ENCODE assay signal across 17 cellular contexts in the genomic region with DNA sequence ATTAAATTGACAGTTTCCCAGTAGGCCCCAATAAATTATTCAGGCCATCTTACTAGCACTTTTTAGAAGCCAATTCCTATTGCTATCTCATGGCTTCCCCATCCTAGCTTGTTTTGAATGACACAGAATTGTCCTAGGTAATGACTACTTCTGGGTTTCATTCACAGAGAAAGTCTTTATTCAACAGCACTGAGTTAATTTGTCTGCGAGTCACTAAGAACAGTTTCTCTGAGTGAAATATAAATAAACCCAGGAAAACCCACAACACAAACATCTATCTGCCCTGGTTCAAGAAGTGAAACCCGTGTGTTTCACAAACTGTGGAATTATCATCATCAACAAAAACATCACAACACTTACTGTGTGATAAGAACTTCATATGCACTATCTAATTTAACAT.
A peak's percentile ranks its signal among the peaks of the same experiment; 100 is the strongest.
DNase-seq lines count a peak whose midpoint lies in the region; ATAC-seq and TF ChIP-seq lines count a peak whose summit lies in the region.
"Had no signal": no experiment of that assay in that cellular context is flagged by ENCODE, and none has a peak within 500 bp of the region (broad histone marks: within the 10 kb centered on the region; RNA-seq: fewer than 3 reads in every experiment).

No MANE protein-coding gene starts in this region.

- no peak overlapping the region for H2BK5ac ChIP-seq in mesenchymal stem cell (ENCODE audit: low read depth, low read length, poor library complexity, severe bottlenecking)

- H3K79me2 ChIP-seq in PC-3 (ENCODE audit: low read length) = no peaks in the 10 kb centered on the region

- CTCF ChIA-PET in PC-3 (lab: Charles Lee) = no interaction called here

- no peak for TF ChIP-seq POLR2A in erythroblast (IDR thresholded peaks at IDR 0.05; ENCODE audit: low read length)

- no peak overlapping the region for H2BK12ac ChIP-seq in mesenchymal stem cell (ENCODE audit: low read length in 2 of 2)

- H2AK5ac ChIP-seq in mesenchymal stem cell (ENCODE audit: low read length, severe bottlenecking) = no peak overlapping the region

- H3K9ac ChIP-seq in PC-3 (ENCODE audit: low read length) (no peak overlapping the region), mesenchymal stem cell (ENCODE audit: low read length) (no peak overlapping the region)
- H3K9ac ChIP-seq: BLaER1 had no signal

- no peaks in the 10 kb centered on the region for H3K36me3 ChIP-seq in PC-3 (ENCODE audit: low read depth, low read length)
- no peaks in the 10 kb centered on the region for H3K36me3 ChIP-seq in mesenchymal stem cell (ENCODE audit: control insufficient read depth in 1 of 2, insufficient read depth in 2 of 2, low read depth in 1 of 2, low read length in 2 of 2)
- H3K36me3 ChIP-seq: BLaER1, HAP-1 had no signal

- H3K14ac ChIP-seq in mesenchymal stem cell (ENCODE audit: low read length in 2 of 2) = no peak overlapping the region

- H3K4me2 ChIP-seq in PC-3 (ENCODE audit: low read length) (no peak overlapping the region), mesenchymal stem cell (ENCODE audit: low read length, poor library complexity, severe bottlenecking) (no peak overlapping the region)
- H3K4me2 ChIP-seq: BLaER1 had no signal

- no peaks in the 10 kb centered on the region for H3F3A ChIP-seq in PC-3 (ENCODE audit: low read length, unreplicated experiment)

- no peak overlapping the region for H3K18ac ChIP-seq in mesenchymal stem cell (ENCODE audit: low read depth in 1 of 2, low read length in 2 of 2)

- H2BK15ac ChIP-seq in mesenchymal stem cell (ENCODE audit: low read depth, poor library complexity, severe bottlenecking) = no peak overlapping the region

- no peak overlapping the region for H3K23ac ChIP-seq in mesenchymal stem cell (ENCODE audit: low read length in 2 of 2)

- no peak overlapping the region for H3K27ac ChIP-seq in PC-3 (ENCODE audit: low read length)
- H3K27ac ChIP-seq in mesenchymal stem cell (ENCODE audit: low read length, poor library complexity, severe bottlenecking) = no peak overlapping the region
- H3K27ac ChIP-seq: 22Rv1, BLaER1, C4-2B had no signal

- no peak overlapping the region for H4K91ac ChIP-seq in mesenchymal stem cell (ENCODE audit: low read length)

- POLR2A ChIA-PET in PC-3 (lab: Charles Lee; ENCODE audit: unreplicated experiment) = no interaction called here

- no peaks in the 10 kb centered on the region for H3K9me3 ChIP-seq in PC-3 (ENCODE audit: low read length)
- no peaks in the 10 kb centered on the region for H3K9me3 ChIP-seq in mesenchymal stem cell (ENCODE audit: control insufficient read depth, low read length)
- H3K9me3 ChIP-seq: BLaER1, Caco-2, HAP-1 had no signal

- no peaks in the 10 kb centered on the region for H4K20me1 ChIP-seq in PC-3 (ENCODE audit: low read length)
- H4K20me1 ChIP-seq: BLaER1 had no signal

- H2BK120ac ChIP-seq in mesenchymal stem cell (ENCODE audit: low read depth, low read length) = no peak overlapping the region

- no peak overlapping the region for H3K4ac ChIP-seq in mesenchymal stem cell (ENCODE audit: low read depth in 1 of 2, low read length in 2 of 2)

- ATAC-seq in GM18868 (IDR thresholded peaks at IDR 0.05; ENCODE audit: unreplicated experiment) (peak; percentile 49), PC-3 (peak; percentile 31; the same call in 1 of the 2 replicates), left lobe of liver (no peak)
- ATAC-seq: CD8-positive, alpha-beta T cell had no signal

- 60% methylated on average over 1 of the region's 2 CpGs for WGBS in mesenchymal stem cell

- no peak for TF ChIP-seq CTCF in PC-3 (conservative IDR thresholded peaks at IDR 0.05; ENCODE audit: low read depth, low read length)

- no peaks in the 10 kb centered on the region for H3K9me2 ChIP-seq in PC-3 (replicated peaks; ENCODE audit: low read length)

- H3K4me3 ChIP-seq in PC-3 (ENCODE audit: low read length) (no peak overlapping the region), mesenchymal stem cell (ENCODE audit: insufficient read depth in 1 of 2, low read depth in 1 of 2, low read length in 2 of 2) (no peak overlapping the region)
- H3K4me3 ChIP-seq: BLaER1, HAP-1 had no signal

- intact Hi-C loops in PC-3 (cut with micrococcal nuclease) = no loop called here

- H2AFZ ChIP-seq in PC-3 (ENCODE audit: low read length) = no peak overlapping the region
- H2AFZ ChIP-seq in mesenchymal stem cell (ENCODE audit: low read depth, low read length) = no peak overlapping the region

- no peak for DNase-seq in PC-3
- peak; percentile 8 for DNase-seq in mesenchymal stem cell
- no peak for DNase-seq in left lobe of liver (ENCODE audit: low spot score)
- DNase-seq in erythroblast (lab: John Stamatoyannopoulos, UW) = no peak
- no peak for DNase-seq in activated CD4-positive, alpha-beta T cell treated with anti-CD3 and anti-CD28 coated beads for 1 hour
- DNase-seq: Caco-2; CD4-positive, CD25-positive, alpha-beta regulatory T cell; CD8-positive, alpha-beta T cell; DMS153; DND-41; GOT3; HFFc6 had no signal

- BruUV-seq in PC-3 (replicated peaks; lab: Mats Ljungman, UMichigan) = no TSS peak

- H4K8ac ChIP-seq in mesenchymal stem cell (ENCODE audit: low read length) = no peak overlapping the region

- H3K79me1 ChIP-seq in mesenchymal stem cell (replicated peaks; ENCODE audit: low read length, poor library complexity, severe bottlenecking) = no peaks in the 10 kb centered on the region

- no peaks in the 10 kb centered on the region for H3K4me1 ChIP-seq in PC-3 (ENCODE audit: insufficient read depth, low read length)
- H3K4me1 ChIP-seq in mesenchymal stem cell (ENCODE audit: control insufficient read depth, insufficient read depth, low read depth, low read length) = peaks cover 3% of the 10 kb centered on the region
- H3K4me1 ChIP-seq: BLaER1, Caco-2, HAP-1 had no signal

- H3K27me3 ChIP-seq in PC-3 (ENCODE audit: low read length) = no peaks in the 10 kb centered on the region
- H3K27me3 ChIP-seq in mesenchymal stem cell (ENCODE audit: control insufficient read depth in 1 of 2, insufficient read depth in 1 of 2, low read length in 2 of 2) = no peaks in the 10 kb centered on the region
- H3K27me3 ChIP-seq: BLaER1 had no signal
